8 cellular contexts compared by ENCODE assay signal in genomic region chr5:82100303-82101077, GRCh38.
A peak's percentile ranks its signal among the peaks of the same experiment; 100 is the strongest.
DNase-seq lines count a peak whose midpoint lies in the region; ATAC-seq and TF ChIP-seq lines count a peak whose summit lies in the region.

No MANE protein-coding gene starts in this region.

- H3K9me3 ChIP-seq in left ventricle myocardium inferior (replicated peaks), result no peaks in the 10 kb centered on the region

- ATAC-seq in GM21576 (IDR thresholded peaks at IDR 0.05; ENCODE audit: unreplicated experiment) (peak; percentile 95), HG03565 (IDR thresholded peaks at IDR 0.05; ENCODE audit: unreplicated experiment) (peak; percentile 98)

- H3K4me1 ChIP-seq in left ventricle myocardium inferior, result peaks cover 6% of the 10 kb centered on the region

- no peak overlapping the region for H3K27ac ChIP-seq in left ventricle myocardium inferior (replicated peaks)

- DNase-seq in GM12865 (ENCODE audit: low read depth), result peak; percentile 66
- peak; percentile 95 for DNase-seq in glomerular visceral epithelial cell (ENCODE audit: extremely low spot score)
- DNase-seq in amniotic stem cell (lab: John Stamatoyannopoulos, UW), result no peak
- no peak for DNase-seq in DMS114 treated with DMSO at 0.1 percent for 48 hours (lab: John Stamatoyannopoulos, UW; ENCODE audit: unreplicated experiment)
- DNase-seq in NCI-H1436 treated with DMSO at 0.1 percent for 48 hours (lab: John Stamatoyannopoulos, UW), result no peak
- DNase-seq in left ventricle myocardium inferior, result no peak

- intact Hi-C loops in left ventricle myocardium inferior (cut with micrococcal nuclease), result no loop called here

- no peaks in the 10 kb centered on the region for H3K27me3 ChIP-seq in left ventricle myocardium inferior (ENCODE audit: low read depth)

- TF ChIP-seq CTCF in GM12865 (IDR thresholded peaks at IDR 0.05; ENCODE audit: insufficient read depth, low read depth, low read length, missing control alignments) (no peak), left ventricle myocardium inferior (IDR thresholded peaks at IDR 0.05; ENCODE audit: borderline replicate concordance) (no peak)

- no peak overlapping the region for H3K4me3 ChIP-seq in GM12865 (ENCODE audit: low read depth, low read length)
- H3K4me3 ChIP-seq in left ventricle myocardium inferior, result no peak overlapping the region

- H3K36me3 ChIP-seq in left ventricle myocardium inferior, result no peaks in the 10 kb centered on the region

Comparison
In these comparisons a context has a peak if more than half of its experiments do, and no peak if none do; other contexts are left out.
1. DNase-seq: peak in GM12865 (single experiment) and glomerular visceral epithelial cell (single experiment); none in amniotic stem cell (single experiment), DMS114 treated with DMSO at 0.1 percent for 48 hours (single experiment), NCI-H1436 treated with DMSO at 0.1 percent for 48 hours (single experiment) and left ventricle myocardium inferior (single experiment).